13 cellular contexts compared by ENCODE assay signal in the genomic region with DNA sequence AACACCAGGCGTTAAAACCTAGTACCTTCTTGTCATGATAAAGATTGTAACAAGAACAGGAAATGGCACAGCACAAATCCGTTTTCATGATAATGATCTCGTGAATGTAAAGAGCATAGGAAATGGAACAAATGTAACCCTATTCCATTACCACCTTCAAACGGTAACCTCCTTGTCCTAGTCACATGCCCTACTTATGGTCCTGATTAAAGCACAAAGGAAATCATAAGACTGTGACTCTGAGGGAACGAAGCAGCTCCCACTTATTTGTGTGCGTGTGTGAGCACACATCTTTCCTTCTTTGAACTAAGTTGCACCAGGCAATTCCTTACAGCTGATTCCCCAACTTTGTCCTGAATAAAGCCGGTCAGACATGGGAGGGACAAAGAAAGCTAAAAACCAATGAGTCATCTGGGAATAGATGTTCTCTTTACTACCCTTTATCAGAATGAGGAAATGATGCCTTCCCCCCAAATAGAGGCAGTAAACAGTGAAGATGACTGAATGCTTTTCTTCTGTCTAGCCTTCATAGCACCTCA.
DNase-seq lines count a peak whose midpoint lies in the region; ATAC-seq, FAIRE-seq and TF ChIP-seq lines count a peak whose summit lies in the region.
"Had no signal": no experiment of that assay in that cellular context is flagged by ENCODE, and none has a peak within 500 bp of the region (broad histone marks: within the 10 kb centered on the region; RNA-seq: fewer than 3 reads in every experiment).

No MANE protein-coding gene starts in this region.

- no peaks in the 10 kb centered on the region for H3K36me3 ChIP-seq in astrocyte (ENCODE audit: insufficient read depth, low read length)
- no peaks in the 10 kb centered on the region for H3K36me3 ChIP-seq in naive thymus-derived CD4-positive, alpha-beta T cell (ENCODE audit: control insufficient read depth in 2 of 3, insufficient read depth in 3 of 3, low read length in 3 of 3)
- H3K36me3 ChIP-seq: cardiac muscle cell, neutrophil had no signal

- H3K36me3 Mint-ChIP-seq in CD4-positive, alpha-beta T cell (ENCODE audit: low read depth): no peaks in the 10 kb centered on the region
- no peaks in the 10 kb centered on the region for H3K36me3 Mint-ChIP-seq in astrocyte (ENCODE audit: low read depth, unreplicated experiment)
- peaks cover 0 to 2% (median 0%) of the 10 kb centered on the region in 5 donors for H3K36me3 Mint-ChIP-seq in naive thymus-derived CD4-positive, alpha-beta T cell

- peak overlapping the region; percentile 73 for H3K4me3 Mint-ChIP-seq in CD4-positive, alpha-beta T cell
- no peak overlapping the region for H3K4me3 Mint-ChIP-seq in astrocyte (ENCODE audit: unreplicated experiment)
- peak overlapping the region in 9 of 10 donors; percentile 24 to 81 (median 68) for H3K4me3 Mint-ChIP-seq in naive thymus-derived CD4-positive, alpha-beta T cell

- no peak for DNase-seq in CD4-positive, alpha-beta T cell
- peak; percentile 87 for DNase-seq in KBM-7
- DNase-seq in astrocyte (ENCODE audit: low read depth): peak; percentile 10
- DNase-seq in naive thymus-derived CD4-positive, alpha-beta T cell: peak in 2 of 9 donors; percentile 12 to 15
- no peak for DNase-seq in stimulated activated CD4-positive, alpha-beta T cell treated with anti-CD3 and anti-CD28 coated beads, Interleukin-2, amount 100 ng/mL, for 48 hours
- DNase-seq in NCI-H1417 (lab: John Stamatoyannopoulos, UW): no peak
- DNase-seq in RKO (ENCODE audit: low spot score): no peak
- no peak for DNase-seq in NCI-H187 (lab: John Stamatoyannopoulos, UW)
- DNase-seq: left cardiac atrium, SW 1271 had no signal

- POLR2A ChIA-PET in CD4-positive, alpha-beta T cell (lab: Charles Lee): interaction anchor here (1.1 kb wide), 1 partner anchor 10 kb away, joined by 3 read pairs; no protein-coding TSS in a partner anchor
- POLR2A ChIA-PET in naive thymus-derived CD4-positive, alpha-beta T cell (lab: Charles Lee): no interaction called here

- peak; percentile 39 for ATAC-seq in CD4-positive, alpha-beta T cell (ENCODE audit: poor library complexity)
- ATAC-seq in naive thymus-derived CD4-positive, alpha-beta T cell: peak; percentile 29

- no peaks in the 10 kb centered on the region for H3K9me3 ChIP-seq in CD4-positive, alpha-beta T cell (ENCODE audit: control insufficient read depth, low read length)
- H3K9me3 ChIP-seq in astrocyte (ENCODE audit: insufficient read depth, low read depth, low read length): no peaks in the 10 kb centered on the region
- no peaks in the 10 kb centered on the region for H3K9me3 ChIP-seq in naive thymus-derived CD4-positive, alpha-beta T cell (ENCODE audit: control insufficient read depth in 2 of 3, low read length in 3 of 3)
- H3K9me3 ChIP-seq: neutrophil had no signal

- no peaks in the 10 kb centered on the region for H3K9me3 Mint-ChIP-seq in CD4-positive, alpha-beta T cell
- H3K9me3 Mint-ChIP-seq in astrocyte (ENCODE audit: unreplicated experiment): no peaks in the 10 kb centered on the region
- peaks cover 0 to 4% (median 0%) of the 10 kb centered on the region in 11 donors for H3K9me3 Mint-ChIP-seq in naive thymus-derived CD4-positive, alpha-beta T cell

- no peaks in the 10 kb centered on the region for H3K27me3 ChIP-seq in CD4-positive, alpha-beta T cell (ENCODE audit: control insufficient read depth, insufficient read depth, low read length)
- H3K27me3 ChIP-seq in astrocyte (ENCODE audit: insufficient read depth, low read length): no peaks in the 10 kb centered on the region
- no peaks in the 10 kb centered on the region for H3K27me3 ChIP-seq in naive thymus-derived CD4-positive, alpha-beta T cell (ENCODE audit: control insufficient read depth in 2 of 2, insufficient read depth in 2 of 2, low read length in 2 of 2)
- H3K27me3 ChIP-seq: cardiac muscle cell, neutrophil had no signal

- TF ChIP-seq CTCF in CD4-positive, alpha-beta T cell (IDR thresholded peaks at IDR 0.05): no peak
- TF ChIP-seq CTCF in astrocyte (IDR thresholded peaks at IDR 0.05; ENCODE audit: insufficient read depth, low read depth, low read length): no peak

- H3K27me3 Mint-ChIP-seq in CD4-positive, alpha-beta T cell: no peaks in the 10 kb centered on the region
- H3K27me3 Mint-ChIP-seq in astrocyte (ENCODE audit: low read depth, unreplicated experiment): no peaks in the 10 kb centered on the region
- H3K27me3 Mint-ChIP-seq in naive thymus-derived CD4-positive, alpha-beta T cell: no peaks in the 10 kb centered on the region

- FAIRE-seq in astrocyte (lab: Jason Lieb, UNC): no peak

- CTCF ChIA-PET in CD4-positive, alpha-beta T cell (lab: Charles Lee): no interaction called here
- CTCF ChIA-PET in naive thymus-derived CD4-positive, alpha-beta T cell (lab: Charles Lee): no interaction called here

- H3K4me3 ChIP-seq in astrocyte (ENCODE audit: insufficient read depth, low read depth, low read length): no peak overlapping the region
- H3K4me3 ChIP-seq in naive thymus-derived CD4-positive, alpha-beta T cell (ENCODE audit: low read length): no peak overlapping the region
- H3K4me3 ChIP-seq: cardiac muscle cell had no signal

- peaks cover 44% of the 10 kb centered on the region for H3K4me1 Mint-ChIP-seq in CD4-positive, alpha-beta T cell (ENCODE audit: low read depth)
- H3K4me1 Mint-ChIP-seq in astrocyte (ENCODE audit: low read depth, unreplicated experiment): peaks cover 12% of the 10 kb centered on the region
- peaks cover 4 to 48% (median 28%) of the 10 kb centered on the region in 7 donors for H3K4me1 Mint-ChIP-seq in naive thymus-derived CD4-positive, alpha-beta T cell

- peak overlapping the region; percentile 75 for H3K27ac Mint-ChIP-seq in CD4-positive, alpha-beta T cell
- H3K27ac Mint-ChIP-seq in astrocyte (ENCODE audit: unreplicated experiment): no peak overlapping the region
- peak overlapping the region in 6 of 9 donors; percentile 9 to 65 (median 40) for H3K27ac Mint-ChIP-seq in naive thymus-derived CD4-positive, alpha-beta T cell

- H3K4me2 ChIP-seq in astrocyte (ENCODE audit: low read length): no peak overlapping the region

- no peak overlapping the region for H2AFZ ChIP-seq in astrocyte (ENCODE audit: low read depth, low read length)

- intact Hi-C loops in CD4-positive, alpha-beta T cell (cut with DNase I, micrococcal nuclease): no loop called here
- intact Hi-C loops in naive thymus-derived CD4-positive, alpha-beta T cell (cut with micrococcal nuclease): no loop called here

- H3K27ac ChIP-seq in CD4-positive, alpha-beta T cell (ENCODE audit: low read depth, low read length): no peak overlapping the region
- no peak overlapping the region for H3K27ac ChIP-seq in astrocyte (ENCODE audit: low read depth, low read length)
- H3K27ac ChIP-seq in naive thymus-derived CD4-positive, alpha-beta T cell (ENCODE audit: low read depth, low read length): no peak overlapping the region
- H3K27ac ChIP-seq: C4-2B, neutrophil had no signal

- peaks cover 5% of the 10 kb centered on the region for H3K4me1 ChIP-seq in astrocyte (ENCODE audit: insufficient read depth, low read length)
- peaks cover 3 to 8% of the 10 kb centered on the region in 2 donors for H3K4me1 ChIP-seq in naive thymus-derived CD4-positive, alpha-beta T cell (ENCODE audit: control insufficient read depth in 2 of 2, insufficient read depth in 2 of 2, low read length in 2 of 2)

- no peak overlapping the region for H3K9ac ChIP-seq in astrocyte (ENCODE audit: low read length)

- H3K79me2 ChIP-seq in astrocyte (ENCODE audit: insufficient read depth, low read length): no peaks in the 10 kb centered on the region

- no peaks in the 10 kb centered on the region for H4K20me1 ChIP-seq in astrocyte (ENCODE audit: insufficient read depth, low read length)

- in situ Hi-C loops in KBM-7 (cut with MboI; ENCODE audit: low pct_unique_long_range_greater_than_20kb, low sequenced_read_pairs): no loop called here

Comparison
In these comparisons a context has a peak if more than half of its experiments do, and no peak if none do; other contexts are left out.
1. DNase-seq: peak in KBM-7 (single experiment) and astrocyte (single experiment); none in CD4-positive, alpha-beta T cell (0 of 10), stimulated activated CD4-positive, alpha-beta T cell treated with anti-CD3 and anti-CD28 coated beads, Interleukin-2, amount 100 ng/mL, for 48 hours (0 of 2), NCI-H1417 (0 of 3), RKO (single experiment) and NCI-H187 (0 of 2).